In the genomic region with DNA sequence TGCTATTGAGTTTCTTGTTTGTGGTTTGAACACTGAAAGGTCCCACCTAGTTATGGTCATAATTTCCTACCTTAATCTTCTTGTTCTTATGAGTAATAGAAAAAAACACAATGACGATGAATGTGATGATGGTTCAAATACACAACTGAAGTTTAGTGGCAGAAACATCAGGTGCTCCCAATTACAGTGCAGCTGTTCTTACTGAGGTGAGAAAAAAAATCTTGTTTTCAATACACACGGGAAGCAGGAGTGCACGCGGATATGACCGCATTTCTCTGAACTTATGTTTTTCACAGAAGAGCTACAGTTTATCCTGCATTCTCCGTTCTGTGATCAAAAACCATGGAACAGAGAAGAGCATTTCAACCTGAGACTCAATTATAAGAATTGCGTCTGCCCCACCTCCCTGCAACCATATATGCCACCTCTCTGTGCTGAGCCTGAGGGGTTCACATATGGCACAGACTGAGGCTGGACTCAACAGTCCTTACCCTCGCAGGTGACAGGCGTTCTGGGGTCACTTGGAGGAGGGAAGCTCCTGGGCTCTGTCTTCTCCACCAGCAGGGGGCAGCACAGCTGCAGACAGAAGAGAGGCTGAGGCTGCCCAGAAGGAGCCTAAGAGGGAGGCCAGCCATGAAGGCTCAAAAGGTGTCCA, we compare ENCODE assay signal across 8 cellular contexts.
DNase-seq lines count a peak whose midpoint lies in the region; ATAC-seq lines count a peak whose summit lies in the region.

No MANE protein-coding gene starts in this region.

- no peak overlapping the region for H3K27ac Mint-ChIP-seq in activated naive CD8-positive, alpha-beta T cell treated with anti-CD3 and anti-CD28 coated beads, Interleukin-2, amount 10 ng/mL, durations not matched to agents 7 days and 5 days

- H3K27me3 Mint-ChIP-seq in activated naive CD8-positive, alpha-beta T cell treated with anti-CD3 and anti-CD28 coated beads, Interleukin-2, amount 10 ng/mL, durations not matched to agents 7 days and 5 days: peaks cover 8% of the 10 kb centered on the region

- POLR2A ChIA-PET in activated naive CD8-positive, alpha-beta T cell treated with anti-CD3 and anti-CD28 coated beads, Interleukin-2, amount 10 ng/mL, durations not matched to agents 7 days and 5 days (lab: Charles Lee): no interaction called here

- no peaks in the 10 kb centered on the region for H3K36me3 Mint-ChIP-seq in activated naive CD8-positive, alpha-beta T cell treated with anti-CD3 and anti-CD28 coated beads, Interleukin-2, amount 10 ng/mL, durations not matched to agents 7 days and 5 days

- H3K4me3 Mint-ChIP-seq in activated naive CD8-positive, alpha-beta T cell treated with anti-CD3 and anti-CD28 coated beads, Interleukin-2, amount 10 ng/mL, durations not matched to agents 7 days and 5 days: no peak overlapping the region

- peak; percentile 80 for ATAC-seq in activated naive CD8-positive, alpha-beta T cell treated with anti-CD3 and anti-CD28 coated beads, Interleukin-2, amount 10 ng/mL, durations not matched to agents 7 days and 5 days (ENCODE audit: low read depth)
- ATAC-seq in GM21717 (IDR thresholded peaks at IDR 0.05; ENCODE audit: unreplicated experiment): no peak

- DNase-seq in CMK (ENCODE audit: low read depth) (peak; percentile 33), HT-29 (ENCODE audit: low spot score) (peak; percentile 42), SKM-1 treated with dmso at 0.1 percent for 144 hours (lab: John Stamatoyannopoulos, UW; ENCODE audit: unreplicated experiment) (peak; percentile 61), iPS DF 19.7 (ENCODE audit: low read depth, low spot score) (peak; percentile 38), NCI-H128 (lab: John Stamatoyannopoulos, UW; ENCODE audit: unreplicated experiment) (no peak)
- DNase-seq in activated naive CD8-positive, alpha-beta T cell treated with anti-CD3 and anti-CD28 coated beads, Interleukin-2, amount 10 ng/mL, durations not matched to agents 7 days and 5 days: peak; percentile 76
- peak; percentile 79 for DNase-seq in stimulated activated CD4-positive, alpha-beta T cell treated with anti-CD3 and anti-CD28 coated beads, Interleukin-15, amount 100 ng/mL, for 24 hours

- no peaks in the 10 kb centered on the region for H3K9me3 Mint-ChIP-seq in activated naive CD8-positive, alpha-beta T cell treated with anti-CD3 and anti-CD28 coated beads, Interleukin-2, amount 10 ng/mL, durations not matched to agents 7 days and 5 days

- peaks cover 1% of the 10 kb centered on the region for H3K4me1 Mint-ChIP-seq in activated naive CD8-positive, alpha-beta T cell treated with anti-CD3 and anti-CD28 coated beads, Interleukin-2, amount 10 ng/mL, durations not matched to agents 7 days and 5 days
